ENCODE assay signal across 17 cellular contexts in the genomic region with DNA sequence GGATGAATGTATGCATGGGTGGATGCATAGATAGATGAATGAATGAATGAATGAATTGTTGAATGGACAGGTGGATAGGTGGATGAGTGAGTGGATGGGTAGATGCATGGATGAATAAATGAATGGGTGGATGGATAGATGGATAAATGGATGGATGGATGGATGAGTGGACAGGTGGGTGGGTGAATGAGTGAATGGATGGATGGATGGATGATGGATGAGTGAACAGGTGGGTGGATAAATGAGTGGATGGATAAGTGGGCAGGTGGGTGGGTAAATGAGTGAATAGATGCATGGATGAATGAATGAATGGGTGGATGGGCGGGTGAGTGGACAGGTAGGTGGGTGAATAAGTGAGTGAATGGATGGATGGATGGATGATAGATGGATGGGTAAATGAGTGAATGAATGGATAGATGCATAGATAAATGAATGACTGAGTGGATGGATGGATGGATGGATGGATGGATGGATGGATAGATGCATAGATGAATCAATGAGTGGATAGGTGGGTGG.
DNase-seq lines count a peak whose midpoint lies in the region; ATAC-seq and TF ChIP-seq lines count a peak whose summit lies in the region.
"Had no signal": no experiment of that assay in that cellular context is flagged by ENCODE, and none has a peak within 500 bp of the region (broad histone marks: within the 10 kb centered on the region; RNA-seq: fewer than 3 reads in every experiment).

No MANE protein-coding gene starts in this region.

- no peaks in the 10 kb centered on the region for H3K9me3 ChIP-seq in HEK293 (ENCODE audit: control insufficient read depth, insufficient read depth, low read depth, low read length)
- H3K9me3 ChIP-seq: Caco-2 had no signal

- POLR2A ChIA-PET in HEK293 (lab: Yijun Ruan, JAX): no interaction called here

- H3K4me3 ChIP-seq in HEK293 (ENCODE audit: low read depth, low read length) (no peak overlapping the region), coronary artery (no peak overlapping the region)
- H3K4me3 ChIP-seq: BLaER1, GM23248 had no signal

- H3K27ac ChIP-seq in HEK293 (ENCODE audit: extremely low read depth, low read depth, low read length) (no peak overlapping the region), coronary artery (no peak overlapping the region)
- H3K27ac ChIP-seq: 22Rv1, BLaER1, C4-2B, GM23248 had no signal

- DNase-seq in coronary artery (ENCODE audit: low spot score): peak; percentile 1
- peak; percentile 7 for DNase-seq in islet precursor cell
- no peak for DNase-seq in stimulated activated naive CD4-positive, alpha-beta T cell (lab: John Stamatoyannopoulos, UW)
- DNase-seq in DMS 273 (lab: John Stamatoyannopoulos, UW; ENCODE audit: unreplicated experiment): no peak
- DNase-seq: CD4-positive, CD25-positive, alpha-beta regulatory T cell; CD8-positive, alpha-beta T cell; DMS 273 treated with DMSO at 0.1 percent for 48 hours; DMS79; GF-D8; GM23248; HCEC 1CT had no signal

- H3K4me1 ChIP-seq in HEK293 (ENCODE audit: control insufficient read depth, insufficient read depth, low read length): no peaks in the 10 kb centered on the region
- H3K4me1 ChIP-seq: Caco-2 had no signal

- ATAC-seq in GM21576 (IDR thresholded peaks at IDR 0.05; ENCODE audit: unreplicated experiment): no peak
- ATAC-seq: CD8-positive, alpha-beta T cell had no signal

- CTCF ChIA-PET in HEK293 (lab: Yijun Ruan, JAX): no interaction called here

- H3K36me3 ChIP-seq in HEK293 (ENCODE audit: control insufficient read depth in 2 of 2, insufficient read depth in 1 of 2, low read length in 2 of 2): no peaks in the 10 kb centered on the region
- H3K36me3 ChIP-seq: BLaER1 had no signal

- TF ChIP-seq CTCF in HEK293 (tag by site-specific recombination; IDR thresholded peaks at IDR 0.05) (no peak), coronary artery (IDR thresholded peaks at IDR 0.05) (no peak)

TF ChIP-seq in HEK293, 187 proteins besides CTCF, POLR2A, EP300 and RAD21:
- peak; percentile 74 for TF ChIP-seq EGR2 (tag by site-specific recombination; IDR thresholded peaks at IDR 0.05; ENCODE audit: low read depth)
- 0 out of 2 replicates have a peak, but pooled peaks have one; percentile 2 for TF ChIP-seq ZNF248 (tag by site-specific recombination; IDR thresholded peaks at IDR 0.05)
- peak; percentile 44; the same call in 1 of the 2 replicates for TF ChIP-seq ZFHX2 (tag by site-specific recombination; conservative IDR thresholded peaks at IDR 0.05)
- no peak for TF ChIP-seq ZNF701 (tag by site-specific recombination; IDR thresholded peaks at IDR 0.05)
- peak; percentile 96 for TF ChIP-seq ZNF366 (tag by site-specific recombination; conservative IDR thresholded peaks at IDR 0.05)
- peak; percentile 90 for TF ChIP-seq ZBTB17 (tag by site-specific recombination; IDR thresholded peaks at IDR 0.05)
- TF ChIP-seq ZNF354C (tag by site-specific recombination; IDR thresholded peaks at IDR 0.05; ENCODE audit: borderline replicate concordance, low read depth): no peak

Comparison
In these comparisons a context has a peak if more than half of its experiments do, and no peak if none do; other contexts are left out.
1. DNase-seq: peak in coronary artery (single experiment) and islet precursor cell (single experiment); none in stimulated activated naive CD4-positive, alpha-beta T cell (0 of 6) and DMS 273 (single experiment).